Comparison of ENCODE assay signal across 1 cellular context in the genomic region with DNA sequence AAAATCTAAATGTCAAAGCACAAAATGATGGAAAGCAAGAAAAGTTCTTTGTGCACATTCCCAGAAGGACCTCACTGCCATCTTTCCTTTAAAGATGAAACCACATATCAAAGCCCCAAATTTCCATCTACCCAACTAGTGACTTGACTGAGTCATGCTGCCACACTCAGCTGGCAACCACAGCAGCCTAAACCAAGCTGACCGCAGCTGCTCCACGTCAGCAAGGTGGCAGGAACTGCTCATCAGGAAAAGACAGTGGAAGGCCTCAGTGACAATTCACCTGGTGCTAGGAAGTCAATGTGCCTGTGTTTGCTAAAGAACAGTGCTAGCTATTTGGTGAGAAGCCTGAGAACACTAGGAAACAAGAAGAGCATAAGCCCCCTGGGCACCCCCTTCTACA.
TF ChIP-seq lines count a peak whose summit lies in the region.

No MANE protein-coding gene starts in this region.

TF ChIP-seq in SK-N-SH, 30 proteins besides CTCF, POLR2A, EP300 and RAD21:
- TF ChIP-seq FOXJ3 (CRISPR knock-in tag; IDR thresholded peaks at IDR 0.05) (no peak), POLR2AphosphoS5 (IDR thresholded peaks at IDR 0.05; ENCODE audit: low read depth, low read length) (no peak), FOSL2 (IDR thresholded peaks at IDR 0.05; ENCODE audit: borderline replicate concordance, low read depth) (no peak)
TF ChIP-seq in SK-N-SH: peak in this region for 0.
